10 cellular contexts compared by ENCODE assay signal in the genomic region with DNA sequence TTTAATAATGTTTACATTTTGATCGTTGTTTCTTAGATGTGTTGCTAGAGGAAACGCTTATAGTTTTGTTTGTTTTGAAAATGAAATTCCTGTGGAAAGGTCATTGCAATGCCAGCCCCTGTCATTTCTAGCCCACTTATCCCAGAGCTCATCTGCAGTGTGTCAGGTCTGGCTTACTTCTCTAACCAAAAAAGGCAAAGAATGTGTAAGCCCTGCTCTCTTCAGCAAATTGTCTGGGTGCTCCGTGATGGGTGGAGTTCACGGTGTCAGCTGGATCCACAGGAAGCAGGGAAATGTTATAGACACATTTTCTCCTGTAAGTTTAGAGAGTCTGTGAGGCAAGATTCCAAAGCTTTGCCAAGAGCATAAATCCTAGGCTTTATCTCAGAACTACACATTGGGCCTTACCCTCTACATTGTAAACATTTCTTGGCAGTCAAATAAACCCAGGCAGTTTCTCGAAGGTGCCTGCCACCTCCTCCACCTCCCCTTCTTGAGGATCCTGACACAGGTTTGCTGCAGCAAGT. TPM values are rescaled to one million over a fixed set of nuclear protein-coding genes. Genes with fewer than 3 reads are reported as not detected.
DNase-seq lines count a peak whose midpoint lies in the region; ATAC-seq and TF ChIP-seq lines count a peak whose summit lies in the region.
"Had no signal": no experiment of that assay in that cellular context is flagged by ENCODE, and none has a peak within 500 bp of the region (broad histone marks: within the 10 kb centered on the region; RNA-seq: fewer than 3 reads in every experiment).

No MANE protein-coding gene starts in this region.

- ATAC-seq in aorta (ENCODE audit: low FRiP score) = peak; percentile 44

- H3K4me3 ChIP-seq in mesodermal cell (ENCODE audit: extremely low read depth, insufficient read depth, low read length, poor library complexity, severe bottlenecking) (no peak overlapping the region), aorta (ENCODE audit: low read length in 2 of 2) (no peak overlapping the region)
- H3K4me3 ChIP-seq: adrenal gland had no signal

- WGBS in mesodermal cell (ENCODE audit: insufficient coverage in 2 of 2), 2 experiments = 77 to 83% methylated on average over 2 to 3 of the region's 5 CpGs
- 3 to 8% methylated on average over 5 of the region's 5 CpGs for WGBS in aorta, 2 donors

- no peaks in the 10 kb centered on the region for H3K27me3 ChIP-seq in aorta (ENCODE audit: control insufficient read depth in 1 of 2, insufficient read depth in 2 of 2, low read length in 1 of 2)
- H3K27me3 ChIP-seq: adrenal gland had no signal

- H3K27ac ChIP-seq in mesodermal cell (ENCODE audit: low read depth, low read length, severe bottlenecking) (peak overlapping the region; percentile 41), aorta (ENCODE audit: low read depth in 1 of 2, low read length in 2 of 2) (peak overlapping the region; percentile 2 to 49)
- H3K27ac ChIP-seq: 22Rv1 had no signal

- TF ChIP-seq POLR2A in erythroblast (IDR thresholded peaks at IDR 0.05; ENCODE audit: low read length) = no peak

- H3K9me3 ChIP-seq in mesodermal cell (ENCODE audit: control insufficient read depth, low read length) (peaks cover 3% of the 10 kb centered on the region), aorta (ENCODE audit: control insufficient read depth, low read length) (no peaks in the 10 kb centered on the region)
- H3K9me3 ChIP-seq: adrenal gland had no signal

- H3K4me1 ChIP-seq in mesodermal cell (ENCODE audit: control insufficient read depth, insufficient read depth, low read length, poor library complexity, severe bottlenecking) = peaks cover 37% of the 10 kb centered on the region
- H3K4me1 ChIP-seq in aorta (ENCODE audit: control insufficient read depth in 1 of 2, insufficient read depth in 2 of 2, low read length in 2 of 2) = no peaks in the 10 kb centered on the region

- intact Hi-C loops in aorta (cut with DNase I) = no loop called here
- intact Hi-C loops in posterior cingulate gyrus (cut with DNase I) = no loop called here

- DNase-seq in SIG-M5 treated with dmso at 0.1 percent for 504 hours (lab: John Stamatoyannopoulos, UW; ENCODE audit: unreplicated experiment) (peak; percentile 18), SIG-M5 (lab: John Stamatoyannopoulos, UW) (no peak), erythroblast (lab: John Stamatoyannopoulos, UW) (peak; percentile 11 to 19), aorta (no peak), medulla oblongata (ENCODE audit: extremely low spot score) (no peak), SW480 (ENCODE audit: low spot score) (no peak), posterior cingulate gyrus (no peak)

- H3K36me3 ChIP-seq in mesodermal cell (ENCODE audit: control insufficient read depth, insufficient read depth, low read length) = peaks cover 82% of the 10 kb centered on the region
- H3K36me3 ChIP-seq in aorta (ENCODE audit: control insufficient read depth in 1 of 2, insufficient read depth in 2 of 2, low read length in 1 of 2) = peaks cover 0 to 4% of the 10 kb centered on the region in 2 donors

RNA-seq across cellular contexts. Expression of a gene that starts 50.9 kb away (rescaled TPM):
- 26.1 TPM for polyA plus RNA-seq in mesodermal cell (2013, experiment 1 of 2)
- 22.9 TPM for polyA plus RNA-seq in mesodermal cell (2013, experiment 2 of 2)
- 10 to 100 TPM; 33.9 to 43.5 TPM for total RNA-seq in aorta
- 1 to 10 TPM; 6.9 to 9.8 TPM for polyA plus RNA-seq in aorta

RNA-seq across cellular contexts. Expression of a gene that starts 51.2 kb away (rescaled TPM):
- 26.1 TPM for polyA plus RNA-seq in mesodermal cell (2013, experiment 1 of 2)
- polyA plus RNA-seq in mesodermal cell (2013, experiment 2 of 2) = 25.1 TPM
- total RNA-seq in aorta = 10 to 100 TPM; 11.8 to 15.1 TPM
- 1 to 10 TPM; 2.3 to 4.5 TPM for polyA plus RNA-seq in aorta

Comparison
In these comparisons a context has a peak if more than half of its experiments do, and no peak if none do; other contexts are left out.
1. DNase-seq: peak in SIG-M5 treated with dmso at 0.1 percent for 504 hours (single experiment) and erythroblast (2 of 2); none in SIG-M5 (single experiment), aorta (0 of 2), medulla oblongata (single experiment), SW480 (single experiment) and posterior cingulate gyrus (0 of 10).